ENCODE assay signal across 16 cellular contexts in genomic region chr13:40233731-40234195, GRCh38.
DNase-seq lines count a peak whose midpoint lies in the region; ATAC-seq and TF ChIP-seq lines count a peak whose summit lies in the region.
"Had no signal": no experiment of that assay in that cellular context is flagged by ENCODE, and none has a peak within 500 bp of the region (broad histone marks: within the 10 kb centered on the region; RNA-seq: fewer than 3 reads in every experiment).

No MANE protein-coding gene starts in this region.

- peak overlapping the region in 11 of 12 donors; percentile 17 to 73 (median 57) for H3K27ac ChIP-seq in heart left ventricle

- H3K27me3 ChIP-seq in heart left ventricle = no peaks in the 10 kb centered on the region

- H3K9me3 ChIP-seq in T-helper 17 cell (ENCODE audit: control insufficient read depth, low read length, poor library complexity, severe bottlenecking) (no peaks in the 10 kb centered on the region), heart left ventricle (peaks cover 0 to 3% (median 0%) of the 10 kb centered on the region in 12 donors)

- WGBS in heart left ventricle, 4 donors = 70 to 81% (median 73%) methylated on average over 8 of the region's 8 CpGs

- no peak for TF ChIP-seq POLR2A in heart left ventricle (IDR thresholded peaks at IDR 0.05)

- peak; percentile 42 for DNase-seq in DMS79 treated with DMSO at 0.1 percent for 48 hours (lab: John Stamatoyannopoulos, UW)
- no peak for DNase-seq in T-helper 17 cell
- peak in 4 of 5 donors; percentile 44 to 69 (median 55) for DNase-seq in heart left ventricle
- DNase-seq in sciatic nerve (ENCODE audit: low spot score) = no peak
- DNase-seq in stimulated activated CD4-positive, alpha-beta T cell treated with anti-CD3 and anti-CD28 coated beads, Interleukin-2, amount 100 ng/mL, for 48 hours = no peak
- DNase-seq in stimulated activated CD4-positive, alpha-beta T cell treated with anti-CD3 and anti-CD28 coated beads, Interleukin-4, amount 100 ng/mL, for 4 hours = no peak
- DNase-seq in middle frontal gyrus (ENCODE audit: extremely low spot score, low spot score) = no peak
- DNase-seq: ACHN; activated CD4-positive, alpha-beta T cell treated with anti-CD3 and anti-CD28 coated beads for 1 hour; Calu3; hypothalamus had no signal

- TF ChIP-seq CTCF in heart left ventricle (IDR thresholded peaks at IDR 0.05) = no peak

- peaks cover 0 to 37% (median 10%) of the 10 kb centered on the region in 12 donors for H3K4me1 ChIP-seq in heart left ventricle

- H3K36me3 Mint-ChIP-seq in T-helper 17 cell (ENCODE audit: low read depth) = peaks cover 2% of the 10 kb centered on the region

- no peaks in the 10 kb centered on the region for H3K27me3 Mint-ChIP-seq in T-helper 17 cell
- H3K27me3 Mint-ChIP-seq: central memory CD8-positive, alpha-beta T cell had no signal

- peak overlapping the region; percentile 60 for H3K27ac Mint-ChIP-seq in T-helper 17 cell

- H3K4me3 Mint-ChIP-seq in T-helper 17 cell = no peak overlapping the region
- H3K4me3 Mint-ChIP-seq: central memory CD8-positive, alpha-beta T cell; neural crest cell had no signal

- H3K36me3 ChIP-seq in heart left ventricle = no peaks in the 10 kb centered on the region

- H3K4me1 Mint-ChIP-seq in T-helper 17 cell = peaks cover 16% of the 10 kb centered on the region

- intact Hi-C loops in heart left ventricle (cut with DNase I) = no loop called here
- intact Hi-C loops in sciatic nerve (cut with DNase I) = no loop called here

- H3K4me3 ChIP-seq in heart left ventricle = no peak overlapping the region

- ATAC-seq in T-helper 17 cell (no peak), heart left ventricle (peak; percentile 50 to 70 (median 65)), sciatic nerve (peak; percentile 41), GM19351 (IDR thresholded peaks at IDR 0.05; ENCODE audit: unreplicated experiment) (no peak)
- ATAC-seq: activated naive CD4-positive, alpha-beta T cell treated with anti-CD3 and anti-CD28 coated beads, Interleukin-2, amount 50 U/mL, for 72 hours; HCT116 had no signal

Comparison
In these comparisons a context has a peak if more than half of its experiments do, and no peak if none do; other contexts are left out.
1. DNase-seq: peak in DMS79 treated with DMSO at 0.1 percent for 48 hours (single experiment) and heart left ventricle (4 of 5); none in T-helper 17 cell (0 of 3), sciatic nerve (single experiment), stimulated activated CD4-positive, alpha-beta T cell treated with anti-CD3 and anti-CD28 coated beads, Interleukin-2, amount 100 ng/mL, for 48 hours (0 of 2), stimulated activated CD4-positive, alpha-beta T cell treated with anti-CD3 and anti-CD28 coated beads, Interleukin-4, amount 100 ng/mL, for 4 hours (0 of 2) and middle frontal gyrus (single experiment).
2. ATAC-seq: peak in heart left ventricle (4 of 4) and sciatic nerve (single experiment); none in T-helper 17 cell (single experiment) and GM19351 (single experiment).